Comparison of ENCODE assay signal across 10 cellular contexts in genomic region chr6:44275749-44276648, GRCh38. TPM values are rescaled to one million over a fixed set of nuclear protein-coding genes. Genes with fewer than 3 reads are reported as not detected.
A peak's percentile ranks its signal among the peaks of the same experiment; 100 is the strongest.
DNase-seq lines count a peak whose midpoint lies in the region; ATAC-seq and TF ChIP-seq lines count a peak whose summit lies in the region.
"Had no signal": no experiment of that assay in that cellular context is flagged by ENCODE, and none has a peak within 500 bp of the region (broad histone marks: within the 10 kb centered on the region; RNA-seq: fewer than 3 reads in every experiment).

No MANE protein-coding gene starts in this region.

- H3K9me3 Mint-ChIP-seq in activated CD8-positive, alpha-beta memory T cell treated with anti-CD3 and anti-CD28 coated beads, Interleukin-2, amount 10 ng/mL, durations not matched to agents 7 days and 5 days (ENCODE audit: low read depth): no peaks in the 10 kb centered on the region

- H3K4me1 ChIP-seq in body of pancreas (peaks cover 12% of the 10 kb centered on the region), left lung (peaks cover 0 to 12% of the 10 kb centered on the region in 2 donors), thymus (ENCODE audit: control insufficient read depth, insufficient read depth, low read length) (peaks cover 5% of the 10 kb centered on the region)

- no peak for DNase-seq in activated CD8-positive, alpha-beta memory T cell treated with anti-CD3 and anti-CD28 coated beads, Interleukin-2, amount 10 ng/mL, durations not matched to agents 7 days and 5 days
- no peak for DNase-seq in activated CD8-positive, alpha-beta memory T cell treated with anti-CD3 and anti-CD28 coated beads, Interleukin-2, amount 50 U/mL, for 4 hours
- DNase-seq in body of pancreas (peak in 1 of 4 donors; percentile 42), left lung (no peak), SW480 (ENCODE audit: low spot score) (no peak)
- DNase-seq: NCI-H1694, T1000 had no signal

- 11% methylated on average over 109 of the region's 109 CpGs; no CpG with 5 or more reads in 1 of the 2 donors for WGBS in body of pancreas, 2 donors
- 17% methylated on average over 109 of the region's 109 CpGs for WGBS in thymus

- peaks cover 73% of the 10 kb centered on the region for H3K27me3 Mint-ChIP-seq in activated CD8-positive, alpha-beta memory T cell treated with anti-CD3 and anti-CD28 coated beads, Interleukin-2, amount 10 ng/mL, durations not matched to agents 7 days and 5 days

- no peaks in the 10 kb centered on the region for H3K36me3 Mint-ChIP-seq in activated CD8-positive, alpha-beta memory T cell treated with anti-CD3 and anti-CD28 coated beads, Interleukin-2, amount 10 ng/mL, durations not matched to agents 7 days and 5 days

- TF ChIP-seq CTCF in body of pancreas (IDR thresholded peaks at IDR 0.05) (no peak), left lung (IDR thresholded peaks at IDR 0.05) (no peak)

- no peak overlapping the region for H3K27ac ChIP-seq in body of pancreas
- no peak overlapping the region for H3K27ac ChIP-seq in left lung
- no peak overlapping the region for H3K27ac ChIP-seq in thymus (ENCODE audit: low read depth)

- intact Hi-C loops in body of pancreas (cut with DNase I): no loop called here
- intact Hi-C loops in left lung (cut with DNase I): no loop called here

- H3K4me3 ChIP-seq in body of pancreas: no peak overlapping the region
- H3K4me3 ChIP-seq in left lung: peak overlapping the region in 1 of 2 donors; percentile 18
- H3K4me3 ChIP-seq in thymus (ENCODE audit: low read length): peak overlapping the region; percentile 13

- CTCF ChIA-PET in activated CD8-positive, alpha-beta memory T cell treated with anti-CD3 and anti-CD28 coated beads, Interleukin-2, amount 10 ng/mL, durations not matched to agents 7 days and 5 days (lab: Charles Lee): no interaction called here

- peak; percentile 50 for ATAC-seq in activated CD8-positive, alpha-beta memory T cell treated with anti-CD3 and anti-CD28 coated beads, Interleukin-2, amount 10 ng/mL, durations not matched to agents 7 days and 5 days
- ATAC-seq in body of pancreas (peak; percentile 42), left lung (peak; percentile 69), GM21390 (IDR thresholded peaks at IDR 0.05; ENCODE audit: unreplicated experiment) (no peak), HG03025 (IDR thresholded peaks at IDR 0.05; ENCODE audit: low FRiP score, unreplicated experiment) (no peak)

- H3K36me3 ChIP-seq in body of pancreas (replicated peaks in 1 of 2; ENCODE audit: insufficient read depth in 1 of 2, low read depth in 2 of 2) (no peaks in the 10 kb centered on the region), left lung (no peaks in the 10 kb centered on the region), thymus (ENCODE audit: control insufficient read depth, insufficient read depth) (no peaks in the 10 kb centered on the region)

- H3K27me3 ChIP-seq in body of pancreas (peaks cover 0 to 15% of the 10 kb centered on the region in 2 donors), left lung (peaks cover 44 to 90% of the 10 kb centered on the region in 2 donors), thymus (ENCODE audit: control insufficient read depth, insufficient read depth) (peaks cover 46% of the 10 kb centered on the region)

- H3K4me3 Mint-ChIP-seq in activated CD8-positive, alpha-beta memory T cell treated with anti-CD3 and anti-CD28 coated beads, Interleukin-2, amount 10 ng/mL, durations not matched to agents 7 days and 5 days: no peak overlapping the region

- H3K4me1 Mint-ChIP-seq in activated CD8-positive, alpha-beta memory T cell treated with anti-CD3 and anti-CD28 coated beads, Interleukin-2, amount 10 ng/mL, durations not matched to agents 7 days and 5 days: no peaks in the 10 kb centered on the region

- no peak for TF ChIP-seq POLR2A in body of pancreas (IDR thresholded peaks at IDR 0.05)

- H3K9me3 ChIP-seq in body of pancreas (no peaks in the 10 kb centered on the region), left lung (no peaks in the 10 kb centered on the region), thymus (ENCODE audit: control insufficient read depth) (peaks cover 2% of the 10 kb centered on the region)

- no peak overlapping the region for H3K27ac Mint-ChIP-seq in activated CD8-positive, alpha-beta memory T cell treated with anti-CD3 and anti-CD28 coated beads, Interleukin-2, amount 10 ng/mL, durations not matched to agents 7 days and 5 days

RNA-seq across cellular contexts. Expression of gene TMEM151B, which starts 5.7 kb away (rescaled TPM):
- under 1 TPM in 1 of 2 experiments, not detected in 1; 0.06 TPM for total RNA-seq in activated CD8-positive, alpha-beta memory T cell treated with anti-CD3 and anti-CD28 coated beads, Interleukin-2, amount 10 ng/mL, durations not matched to agents 7 days and 5 days
- total RNA-seq in body of pancreas (under 1 TPM; under 0.01 to 0.66 TPM), left lung (not detected)
- 0.50 TPM for polyA plus RNA-seq in thymus

RNA-seq across cellular contexts. Expression of gene NFKBIE, which starts 10.6 kb away (rescaled TPM):
- total RNA-seq in activated CD8-positive, alpha-beta memory T cell treated with anti-CD3 and anti-CD28 coated beads, Interleukin-2, amount 10 ng/mL, durations not matched to agents 7 days and 5 days: 10 to 100 TPM; 24.5 to 37.7 TPM
- total RNA-seq in body of pancreas (10 to 100 TPM; 18.9 to 68.6 TPM), left lung (10 to 100 TPM; 12.1 to 19.3 TPM)
- 16.4 TPM for polyA plus RNA-seq in thymus

RNA-seq across cellular contexts. Expression of gene SLC35B2, which starts 18.7 kb away (rescaled TPM):
- total RNA-seq in activated CD8-positive, alpha-beta memory T cell treated with anti-CD3 and anti-CD28 coated beads, Interleukin-2, amount 10 ng/mL, durations not matched to agents 7 days and 5 days: 10 to 100 TPM; 28.0 to 39.6 TPM
- total RNA-seq in body of pancreas (10 to 100 TPM; 31.1 to 33.9 TPM), left lung (10 to 100 TPM; 43.7 to 50.0 TPM)
- polyA plus RNA-seq in thymus: 18.8 TPM

RNA-seq across cellular contexts. Expression of gene HSP90AB1, which starts 29.1 kb away (rescaled TPM):
- 1,000 to 10,000 TPM in 1 of 2 experiments, 100 to 1,000 TPM in 1; 734 to 1,112 TPM for total RNA-seq in activated CD8-positive, alpha-beta memory T cell treated with anti-CD3 and anti-CD28 coated beads, Interleukin-2, amount 10 ng/mL, durations not matched to agents 7 days and 5 days
- total RNA-seq in body of pancreas: 100 to 1,000 TPM; 269 to 441 TPM
- total RNA-seq in left lung: 100 to 1,000 TPM; 726 to 810 TPM
- polyA plus RNA-seq in thymus: 252 TPM

RNA-seq across cellular contexts. Expression of gene AARS2, which starts 37.1 kb away (rescaled TPM):
- 10 to 100 TPM; 21.1 to 23.7 TPM for total RNA-seq in activated CD8-positive, alpha-beta memory T cell treated with anti-CD3 and anti-CD28 coated beads, Interleukin-2, amount 10 ng/mL, durations not matched to agents 7 days and 5 days
- total RNA-seq in body of pancreas (10 to 100 TPM in 1 of 2 donors, 1 to 10 TPM in 1; 9.6 to 17.8 TPM), left lung (10 to 100 TPM; 10.8 to 13.5 TPM)
- polyA plus RNA-seq in thymus: 5.6 TPM

Comparison
In these comparisons a context has a peak if more than half of its experiments do, and no peak if none do; other contexts are left out.
1. ATAC-seq: peak in activated CD8-positive, alpha-beta memory T cell treated with anti-CD3 and anti-CD28 coated beads, Interleukin-2, amount 10 ng/mL, durations not matched to agents 7 days and 5 days (single experiment), body of pancreas (single experiment) and left lung (single experiment); none in GM21390 (single experiment) and HG03025 (single experiment).